Comparison of ENCODE assay signal across 25 cellular contexts in the genomic region with DNA sequence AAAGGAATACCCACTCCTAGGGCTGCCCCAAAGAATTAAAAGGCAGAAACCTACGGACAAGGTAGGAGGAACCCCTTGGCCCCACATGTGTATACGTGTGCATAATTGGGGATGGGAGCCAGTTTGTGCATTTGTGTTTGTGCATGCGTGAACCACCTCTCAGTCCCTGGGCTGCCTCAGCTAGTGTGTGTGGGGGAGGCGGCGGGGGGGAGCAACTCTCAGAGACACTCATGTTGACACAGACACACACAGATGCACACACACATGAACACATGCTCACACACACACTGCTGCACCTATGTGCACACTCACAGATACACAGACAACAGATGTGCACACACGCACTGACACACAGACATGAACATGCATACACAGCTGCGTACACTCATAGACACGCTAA. TPM values are rescaled to one million over a fixed set of nuclear protein-coding genes. Genes with fewer than 3 reads are reported as not detected.
"Had no signal": no experiment of that assay in that cellular context is flagged by ENCODE, and none has a peak within 500 bp of the region (broad histone marks: within the 10 kb centered on the region; RNA-seq: fewer than 3 reads in every experiment).

No MANE protein-coding gene starts in this region.

- H3K27ac ChIP-seq: brain microvascular endothelial cell, cardiac muscle cell, SJSA1 had no signal

- H3K36me3 ChIP-seq: brain microvascular endothelial cell, cardiac muscle cell, SJSA1 had no signal

- H3K9me3 ChIP-seq: SJSA1 had no signal

- H3K4me3 ChIP-seq: cardiac muscle cell, K562, SJSA1 had no signal

- H3K27me3 ChIP-seq: cardiac muscle cell had no signal

- DNase-seq: activated CD4-positive, alpha-beta T cell treated with anti-CD3 and anti-CD28 coated beads for 48 hours; activated CD4-positive, alpha-beta T cell treated with anti-CD3 and anti-CD28 coated beads, Interleukin-2, amount 50 U/mL, for 4 hours; activated CD4-positive, CD25-positive, alpha-beta regulatory T cell treated with anti-CD3 and anti-CD28 coated beads, Interleukin-2, amount 50 U/mL, for 72 hours; activated gamma-delta T cell treated with Interleukin-2 at 50 U/mL for 16 hours; activated naive CD4-positive, alpha-beta T cell treated with anti-CD3 and anti-CD28 coated beads, Interleukin-2, amount 10 ng/mL, durations not matched to agents 7 days and 5 days; activated naive CD8-positive, alpha-beta T cell treated with anti-CD3 and anti-CD28 coated beads for 36 hours; activated T-cell treated with anti-CD3 and anti-CD28 coated beads, Interleukin-2, amount 50 U/mL, for 72 hours; brain microvascular endothelial cell; Karpas-422; MM.1S; NCI-H1048; NCI-H146; NCI-H187 treated with DMSO at 0.1 percent for 48 hours; NCI-H2081 treated with DMSO at 0.1 percent for 48 hours; NCI-H446; NCI-H524; PC-3; T-helper 17 cell; T-helper 9 cell had no signal

- ATAC-seq: activated T-cell treated with anti-CD3 and anti-CD28 coated beads, Interleukin-2, amount 50 U/mL, for 72 hours; K562; PC-3; T-helper 17 cell had no signal

RNA-seq across cellular contexts. Expression of gene LDLRAD1, which starts 5.1 kb away (rescaled TPM):
- total RNA-seq: activated CD8-positive, alpha-beta memory T cell treated with anti-CD3 and anti-CD28 coated beads for 36 hours; activated naive CD8-positive, alpha-beta T cell treated with anti-CD3 and anti-CD28 coated beads for 36 hours; activated T-cell treated with anti-CD3 and anti-CD28 coated beads, Interleukin-2, amount 50 U/mL, for 72 hours; activated T-helper 2 cell treated with anti-CD3 and anti-CD28 coated beads, Interferon-gamma antibody, Interleukin-2, Interleukin-4, amounts not matched to agents 10 μg/mL and 5 μg/mL and 100 μg/mL, durations not matched to agents 14 hours and 24 hours and 36 hours; cardiac muscle cell; K562; PC-3; SJSA1; T-helper 17 cell had no signal
- polyA plus RNA-seq: adipose tissue, cardiac muscle cell, K562 had no signal
